ENCODE assay signal across 2 cellular contexts in the genomic region with DNA sequence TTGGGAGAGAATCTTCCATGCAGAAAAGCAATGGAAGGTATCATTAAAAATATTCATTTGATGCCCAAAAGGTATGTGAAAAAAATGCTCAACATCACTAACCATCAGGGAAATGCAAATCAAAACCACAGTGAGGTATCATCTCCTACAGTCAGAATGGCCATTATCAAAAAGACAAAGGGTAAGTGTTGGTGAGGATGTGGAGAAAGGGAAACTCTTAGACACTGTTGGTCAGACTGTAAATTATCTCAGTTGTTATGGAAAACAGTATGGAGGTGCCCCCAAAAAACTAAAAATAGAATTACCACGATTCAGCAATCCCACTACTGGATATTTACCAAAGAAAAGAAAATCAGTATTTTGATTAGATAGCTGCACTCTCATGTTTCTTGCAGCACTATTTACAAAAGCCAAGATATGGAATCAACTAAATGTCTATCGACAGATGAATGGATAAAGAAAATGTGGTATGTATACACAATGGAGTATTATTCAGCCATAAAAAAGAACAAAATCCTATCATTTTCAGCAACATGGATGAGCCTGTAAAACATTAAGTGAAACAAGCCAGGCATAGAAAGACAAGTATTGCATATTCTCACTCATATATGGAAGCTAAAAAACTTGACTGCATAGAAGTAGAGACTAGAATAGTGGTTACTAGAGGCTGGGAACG.
TF ChIP-seq lines count a peak whose summit lies in the region.

No MANE protein-coding gene starts in this region.

TF ChIP-seq in HEK293, 187 proteins besides CTCF, POLR2A, EP300 and RAD21 (continued from another document):
- peak; percentile 74; the same call in 1 of the 2 replicates for TF ChIP-seq ZNF146 (tag by site-specific recombination; IDR thresholded peaks at IDR 0.05)

TF ChIP-seq in GM12878, 131 proteins besides CTCF, POLR2A, EP300 and RAD21 (continued from another document):
- TF ChIP-seq, protein P1, sequence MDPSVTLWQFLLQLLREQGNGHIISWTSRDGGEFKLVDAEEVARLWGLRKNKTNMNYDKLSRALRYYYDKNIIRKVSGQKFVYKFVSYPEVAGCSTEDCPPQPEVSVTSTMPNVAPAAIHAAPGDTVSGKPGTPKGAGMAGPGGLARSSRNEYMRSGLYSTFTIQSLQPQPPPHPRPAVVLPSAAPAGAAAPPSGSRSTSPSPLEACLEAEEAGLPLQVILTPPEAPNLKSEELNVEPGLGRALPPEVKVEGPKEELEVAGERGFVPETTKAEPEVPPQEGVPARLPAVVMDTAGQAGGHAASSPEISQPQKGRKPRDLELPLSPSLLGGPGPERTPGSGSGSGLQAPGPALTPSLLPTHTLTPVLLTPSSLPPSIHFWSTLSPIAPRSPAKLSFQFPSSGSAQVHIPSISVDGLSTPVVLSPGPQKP (IDR thresholded peaks at IDR 0.05; ENCODE audit: low read depth, low read length): no peak
- TF ChIP-seq, protein P2, sequence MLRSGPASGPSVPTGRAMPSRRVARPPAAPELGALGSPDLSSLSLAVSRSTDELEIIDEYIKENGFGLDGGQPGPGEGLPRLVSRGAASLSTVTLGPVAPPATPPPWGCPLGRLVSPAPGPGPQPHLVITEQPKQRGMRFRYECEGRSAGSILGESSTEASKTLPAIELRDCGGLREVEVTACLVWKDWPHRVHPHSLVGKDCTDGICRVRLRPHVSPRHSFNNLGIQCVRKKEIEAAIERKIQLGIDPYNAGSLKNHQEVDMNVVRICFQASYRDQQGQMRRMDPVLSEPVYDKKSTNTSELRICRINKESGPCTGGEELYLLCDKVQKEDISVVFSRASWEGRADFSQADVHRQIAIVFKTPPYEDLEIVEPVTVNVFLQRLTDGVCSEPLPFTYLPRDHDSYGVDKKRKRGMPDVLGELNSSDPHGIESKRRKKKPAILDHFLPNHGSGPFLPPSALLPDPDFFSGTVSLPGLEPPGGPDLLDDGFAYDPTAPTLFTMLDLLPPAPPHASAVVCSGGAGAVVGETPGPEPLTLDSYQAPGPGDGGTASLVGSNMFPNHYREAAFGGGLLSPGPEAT (IDR thresholded peaks at IDR 0.05; ENCODE audit: low read depth): 0 out of 2 replicates have a peak, but pooled peaks have one; percentile 13
- TF ChIP-seq IKZF2 (IDR thresholded peaks at IDR 0.05) (peak; percentile 52 to 54; a peak in 2 of 4 replicates), ETV6 (conservative IDR thresholded peaks at IDR 0.05 in 1 of 2, IDR thresholded peaks at IDR 0.05 in 1 of 2; ENCODE audit: borderline replicate concordance in 1 of 2, low read depth in 1 of 2) (no peak), ZNF384 (IDR thresholded peaks at IDR 0.05; ENCODE audit: borderline replicate concordance, low read depth, low read length) (peak; percentile 40; the same call in 1 of the 2 replicates), MTA3 (IDR thresholded peaks at IDR 0.05; ENCODE audit: borderline replicate concordance, low read length) (no peak), POU2F2 (IDR thresholded peaks at IDR 0.05; ENCODE audit: borderline replicate concordance, low read depth, low read length) (0 out of 3 replicates have a peak, but pooled peaks have one; percentile 19), RUNX3 (IDR thresholded peaks at IDR 0.05; ENCODE audit: low read length) (0 out of 2 replicates have a peak, but pooled peaks have one; percentile 20), ATF7 (IDR thresholded peaks at IDR 0.05; ENCODE audit: low read depth) (peak; percentile 28; the same call in 1 of the 2 replicates), CHD2 (IDR thresholded peaks at IDR 0.05; ENCODE audit: borderline replicate concordance, low read depth, low read length) (no peak), MTA2 (IDR thresholded peaks at IDR 0.05; ENCODE audit: low read depth) (0 out of 2 replicates have a peak, but pooled peaks have one; percentile 20)
- TF ChIP-seq, protein P3, sequence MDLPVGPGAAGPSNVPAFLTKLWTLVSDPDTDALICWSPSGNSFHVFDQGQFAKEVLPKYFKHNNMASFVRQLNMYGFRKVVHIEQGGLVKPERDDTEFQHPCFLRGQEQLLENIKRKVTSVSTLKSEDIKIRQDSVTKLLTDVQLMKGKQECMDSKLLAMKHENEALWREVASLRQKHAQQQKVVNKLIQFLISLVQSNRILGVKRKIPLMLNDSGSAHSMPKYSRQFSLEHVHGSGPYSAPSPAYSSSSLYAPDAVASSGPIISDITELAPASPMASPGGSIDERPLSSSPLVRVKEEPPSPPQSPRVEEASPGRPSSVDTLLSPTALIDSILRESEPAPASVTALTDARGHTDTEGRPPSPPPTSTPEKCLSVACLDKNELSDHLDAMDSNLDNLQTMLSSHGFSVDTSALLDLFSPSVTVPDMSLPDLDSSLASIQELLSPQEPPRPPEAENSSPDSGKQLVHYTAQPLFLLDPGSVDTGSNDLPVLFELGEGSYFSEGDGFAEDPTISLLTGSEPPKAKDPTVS (IDR thresholded peaks at IDR 0.05; ENCODE audit: low read depth, low read length): no peak
